17 cellular contexts compared by ENCODE assay signal in the genomic region with DNA sequence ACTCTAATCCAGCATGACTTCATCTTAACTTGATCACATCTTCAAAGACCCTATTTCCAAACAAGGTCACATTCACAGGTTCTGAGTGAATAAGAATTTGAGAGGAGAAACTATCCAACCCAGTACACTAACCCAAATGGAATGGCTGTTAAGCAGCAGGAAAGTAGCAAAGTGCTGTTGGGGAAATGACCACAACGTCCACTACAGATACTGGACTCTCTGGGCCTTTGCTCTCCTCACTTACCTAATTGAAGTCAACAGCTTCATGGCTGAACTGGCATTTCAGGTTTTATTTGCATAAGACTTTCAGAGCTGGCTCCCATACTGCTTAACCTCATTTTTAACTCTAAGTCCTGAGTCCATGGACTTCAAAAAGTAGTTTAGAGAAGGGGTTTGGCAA.
"Had no signal": no experiment of that assay in that cellular context is flagged by ENCODE, and none has a peak within 500 bp of the region (broad histone marks: within the 10 kb centered on the region; RNA-seq: fewer than 3 reads in every experiment).

No MANE protein-coding gene starts in this region.

- H3K9me3 Mint-ChIP-seq: activated naive CD8-positive, alpha-beta T cell treated with anti-CD3 and anti-CD28 coated beads for 36 hours; stimulated activated naive B cell treated with anti-CD40 and anti-IgM and Interleukin-4, amounts not matched to agents 10 μg/mL and 1 μg/mL and 100 μg/mL, for 72 hours had no signal

- H3K4me1 Mint-ChIP-seq: activated CD4-positive, alpha-beta memory T cell treated with anti-CD3 and anti-CD28 coated beads, Interleukin-2, amount 10 ng/mL, durations not matched to agents 7 days and 5 days; activated naive CD8-positive, alpha-beta T cell treated with anti-CD3 and anti-CD28 coated beads for 36 hours; stimulated activated naive B cell treated with anti-CD40 and anti-IgM and Interleukin-4, amounts not matched to agents 10 μg/mL and 1 μg/mL and 100 μg/mL, for 72 hours had no signal

- FAIRE-seq: keratinocyte had no signal

- H3K9me3 ChIP-seq: esophagus squamous epithelium, heart left ventricle, right atrium auricular region, spleen had no signal

- H3K27ac Mint-ChIP-seq: activated CD4-positive, alpha-beta memory T cell treated with anti-CD3 and anti-CD28 coated beads, Interleukin-2, amount 10 ng/mL, durations not matched to agents 7 days and 5 days; activated naive CD8-positive, alpha-beta T cell treated with anti-CD3 and anti-CD28 coated beads for 36 hours; stimulated activated naive B cell treated with anti-CD40 and anti-IgM and Interleukin-4, amounts not matched to agents 10 μg/mL and 1 μg/mL and 100 μg/mL, for 72 hours; type B pancreatic cell had no signal

- H3K4me3 Mint-ChIP-seq: activated CD4-positive, alpha-beta memory T cell treated with anti-CD3 and anti-CD28 coated beads, Interleukin-2, amount 10 ng/mL, durations not matched to agents 7 days and 5 days; activated naive CD8-positive, alpha-beta T cell treated with anti-CD3 and anti-CD28 coated beads for 36 hours; stimulated activated naive B cell treated with anti-CD40 and anti-IgM and Interleukin-4, amounts not matched to agents 10 μg/mL and 1 μg/mL and 100 μg/mL, for 72 hours; type B pancreatic cell had no signal

- H3K36me3 ChIP-seq: esophagus squamous epithelium, heart left ventricle, right atrium auricular region, spleen had no signal

- H3K27ac ChIP-seq: heart left ventricle, right atrium auricular region, spleen, VCaP had no signal

- H3K4me3 ChIP-seq: esophagus squamous epithelium, heart left ventricle, right atrium auricular region, spleen had no signal

- H3K4me1 ChIP-seq: heart left ventricle, right atrium auricular region, spleen had no signal

- H3K27me3 Mint-ChIP-seq: type B pancreatic cell had no signal

- DNase-seq: activated CD4-positive, alpha-beta memory T cell treated with anti-CD3 and anti-CD28 coated beads, Interleukin-2, amount 10 ng/mL, durations not matched to agents 7 days and 5 days; activated gamma-delta T cell; activated naive CD8-positive, alpha-beta T cell treated with anti-CD3 and anti-CD28 coated beads for 36 hours; activated T-cell treated with anti-CD3 and anti-CD28 coated beads, Interleukin-2, amount 50 U/mL, for 48 hours; esophagus squamous epithelium; foreskin fibroblast; heart left ventricle; left ventricle myocardium superior; spleen; stimulated activated CD4-positive, alpha-beta T cell treated with anti-CD3 and anti-CD28 coated beads, Interleukin-1b, Interleukin-23, amount 100 ng/mL, for 48 hours; stimulated activated naive B cell treated with anti-CD40 and anti-IgM and Interleukin-4, amounts not matched to agents 10 μg/mL and 1 μg/mL and 100 μg/mL, for 72 hours; substantia nigra; T1000 had no signal

- H3K36me3 Mint-ChIP-seq: activated naive CD8-positive, alpha-beta T cell treated with anti-CD3 and anti-CD28 coated beads for 36 hours; stimulated activated naive B cell treated with anti-CD40 and anti-IgM and Interleukin-4, amounts not matched to agents 10 μg/mL and 1 μg/mL and 100 μg/mL, for 72 hours; type B pancreatic cell had no signal

- H3K27me3 ChIP-seq: esophagus squamous epithelium, heart left ventricle, right atrium auricular region, spleen had no signal
